ENCODE assay signal across 8 cellular contexts in the genomic region with DNA sequence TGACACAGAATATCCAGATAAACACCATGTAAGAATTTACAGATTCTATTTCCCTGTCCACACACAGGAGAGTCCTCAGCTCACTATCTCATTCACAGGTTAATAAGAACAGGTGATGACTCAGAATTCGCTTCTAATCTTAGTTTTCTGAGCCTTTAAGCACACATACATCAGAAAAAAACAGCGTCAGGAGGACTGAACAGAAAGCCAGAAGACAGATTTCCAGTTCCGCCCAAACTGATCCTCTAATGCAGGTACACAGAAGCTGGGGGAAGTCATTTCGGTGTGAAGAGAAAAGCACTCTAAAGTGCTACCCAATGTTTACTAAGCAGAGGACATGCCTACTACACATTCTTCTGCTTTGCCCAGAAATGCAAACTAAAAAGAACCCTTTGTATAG. TPM values are rescaled to one million over a fixed set of nuclear protein-coding genes. Genes with fewer than 3 reads are reported as not detected.
DNase-seq lines count a peak whose midpoint lies in the region; ATAC-seq and TF ChIP-seq lines count a peak whose summit lies in the region.

No MANE protein-coding gene starts in this region.

- intact Hi-C loops in breast epithelium (cut with DNase I; ENCODE audit: low total_unique reads), result no loop called here
- intact Hi-C loops in posterior cingulate gyrus (cut with DNase I), result no loop called here

- peak overlapping the region; percentile 65 for H3K27ac Mint-ChIP-seq in mesothelial cell of epicardium

- H3K36me3 ChIP-seq in breast epithelium, result no peaks in the 10 kb centered on the region

- TF ChIP-seq CTCF in breast epithelium (IDR thresholded peaks at IDR 0.05), result no peak
- no peak for TF ChIP-seq CTCF in mesothelial cell of epicardium (IDR thresholded peaks at IDR 0.05; ENCODE audit: unreplicated experiment)

- H3K4me1 ChIP-seq in breast epithelium, result peaks cover 0 to 13% of the 10 kb centered on the region in 2 donors

- in situ Hi-C loops in KBM-7 (cut with MboI; ENCODE audit: low pct_unique_long_range_greater_than_20kb, low sequenced_read_pairs), result no loop called here

- DNase-seq in COLO668 (lab: John Stamatoyannopoulos, UW; ENCODE audit: unreplicated experiment), result peak; percentile 7
- DNase-seq in breast epithelium (ENCODE audit: low spot score in 2 of 2), result no peak
- DNase-seq in mesothelial cell of epicardium (ENCODE audit: low spot score in 2 of 2, unreplicated experiment in 2 of 2), result no peak
- no peak for DNase-seq in KBM-7
- DNase-seq in posterior cingulate gyrus, result no peak

- peak overlapping the region; percentile 92 for H3K4me3 Mint-ChIP-seq in mesothelial cell of epicardium

- no peak for TF ChIP-seq POLR2A in breast epithelium (IDR thresholded peaks at IDR 0.05)

- H3K36me3 Mint-ChIP-seq in mesothelial cell of epicardium, result no peaks in the 10 kb centered on the region

- peak overlapping the region; percentile 76 to 91 (median 83) for H3K4me3 ChIP-seq in breast epithelium

- ATAC-seq in HG02759 (IDR thresholded peaks at IDR 0.05; ENCODE audit: unreplicated experiment) (peak; percentile 22), GM21576 (IDR thresholded peaks at IDR 0.05; ENCODE audit: unreplicated experiment) (no peak), HG02870 (IDR thresholded peaks at IDR 0.05; ENCODE audit: unreplicated experiment) (no peak)

- H3K9me3 Mint-ChIP-seq in mesothelial cell of epicardium, result no peaks in the 10 kb centered on the region

- H3K9me3 ChIP-seq in breast epithelium, result no peaks in the 10 kb centered on the region

- H3K27me3 ChIP-seq in breast epithelium, result no peaks in the 10 kb centered on the region

- H3K27ac ChIP-seq in breast epithelium, result peak overlapping the region; percentile 40 to 50

- peaks cover 4% of the 10 kb centered on the region for H3K27me3 Mint-ChIP-seq in mesothelial cell of epicardium (ENCODE audit: low read depth)

- peaks cover 48% of the 10 kb centered on the region for H3K4me1 Mint-ChIP-seq in mesothelial cell of epicardium

RNA-seq across cellular contexts. Expression of a gene that starts 1.6 kb away (rescaled TPM):
- total RNA-seq in breast epithelium (100 to 1,000 TPM in 1 of 3 donors, 10 to 100 TPM in 2; 79.0 to 144 (median 81.2) TPM), mesothelial cell of epicardium (111 to 122 TPM (median 114 TPM) in 3 replicates)
